Comparison of ENCODE assay signal across 40 cellular contexts in genomic region chr9:68800836-68801235, GRCh38.
"Had no signal": no experiment of that assay in that cellular context is flagged by ENCODE, and none has a peak within 500 bp of the region (broad histone marks: within the 10 kb centered on the region; RNA-seq: fewer than 3 reads in every experiment).

No MANE protein-coding gene starts in this region.

- H3K4me3 ChIP-seq: adrenal gland, body of pancreas, cardiac muscle cell had no signal

- H3K36me3 Mint-ChIP-seq: activated CD4-positive, alpha-beta memory T cell treated with anti-CD3 and anti-CD28 coated beads for 36 hours; activated naive CD4-positive, alpha-beta T cell treated with anti-CD3 and anti-CD28 coated beads, Interleukin-2, amount 50 U/mL, for 72 hours; activated naive CD8-positive, alpha-beta T cell treated with anti-CD3 and anti-CD28 coated beads for 36 hours had no signal

- ATAC-seq: activated CD8-positive, alpha-beta T cell treated with anti-CD3 and anti-CD28 coated beads for 36 hours; activated naive CD4-positive, alpha-beta T cell treated with anti-CD3 and anti-CD28 coated beads, Interleukin-2, amount 50 U/mL, for 72 hours; activated T-cell treated with anti-CD3 and anti-CD28 coated beads, Interleukin-2, amount 50 U/mL, for 4 hours; activated T-cell treated with anti-CD3 and anti-CD28 coated beads, Interleukin-2, amount 50 U/mL, for 72 hours; activated T-helper 17 cell treated with anti-CD3 and anti-CD28 coated beads, Interleukin-2, amount 50 U/mL, for 72 hours; body of pancreas had no signal

- H3K4me1 Mint-ChIP-seq: activated naive CD8-positive, alpha-beta T cell treated with anti-CD3 and anti-CD28 coated beads for 36 hours; activated T-helper 17 cell treated with anti-CD3 and anti-CD28 coated beads, Interleukin-2, amount 50 U/mL, for 72 hours; central memory CD8-positive, alpha-beta T cell had no signal

- H3K9me3 ChIP-seq: adrenal gland, body of pancreas had no signal

- H3K27me3 Mint-ChIP-seq: activated B cell treated with CpG ODN at 0.5 μM for 24 hours had no signal

- H3K9me3 Mint-ChIP-seq: activated B cell treated with CpG ODN at 0.5 μM for 24 hours; activated CD4-positive, alpha-beta memory T cell treated with anti-CD3 and anti-CD28 coated beads for 36 hours; activated CD4-positive, alpha-beta T cell treated with anti-CD3 and anti-CD28 coated beads, Interleukin-2, amount 10 ng/mL, durations not matched to agents 24 days and 14 days; activated CD8-positive, alpha-beta T cell treated with anti-CD3 and anti-CD28 coated beads for 36 hours; activated naive CD4-positive, alpha-beta T cell treated with anti-CD3 and anti-CD28 coated beads for 36 hours; activated naive CD4-positive, alpha-beta T cell treated with anti-CD3 and anti-CD28 coated beads, Interleukin-2, amount 50 U/mL, for 72 hours; activated naive CD8-positive, alpha-beta T cell treated with anti-CD3 and anti-CD28 coated beads for 36 hours; activated T-cell treated with anti-CD3 and anti-CD28 coated beads, Interleukin-2, amount 50 U/mL, for 4 hours; activated T-cell treated with anti-CD3 and anti-CD28 coated beads, Interleukin-2, amount 50 U/mL, for 72 hours; activated T-helper 1 cell treated with anti-CD3 and anti-CD28 coated beads, Interleukin-12 subunit alpha, Interleukin-12 subunit beta, Interleukin-2, Interleukin-4 antibody, amounts not matched to agents 30 ng/mL and 10 ng/mL and 1 ng/mL, durations not matched to agents 14 hours and 24 hours and 36 hours; activated T-helper 17 cell treated with anti-CD3 and anti-CD28 coated beads, Interleukin-2, amount 50 U/mL, for 72 hours; central memory CD8-positive, alpha-beta T cell; T-helper 1 cell treated with Interleukin-12 subunit alpha and Interleukin-12 subunit beta and Interleukin-4 antibody, amounts not matched to agents 30 μg/mL and 1 μg/mL, for 36 hours; T-helper 2 cell treated with Interferon-gamma antibody and Interleukin-4, amounts not matched to agents 5 μg/mL and 100 μg/mL, for 36 hours had no signal

- H3K36me3 ChIP-seq: adrenal gland, brain microvascular endothelial cell, cardiac muscle cell had no signal

- H3K4me3 Mint-ChIP-seq: activated B cell treated with CpG ODN at 0.5 μM for 24 hours; activated CD4-positive, alpha-beta memory T cell treated with anti-CD3 and anti-CD28 coated beads for 36 hours; activated CD4-positive, alpha-beta T cell treated with anti-CD3 and anti-CD28 coated beads, Interleukin-2, amount 10 ng/mL, durations not matched to agents 24 days and 14 days; activated CD8-positive, alpha-beta T cell treated with anti-CD3 and anti-CD28 coated beads for 36 hours; activated naive CD4-positive, alpha-beta T cell treated with anti-CD3 and anti-CD28 coated beads for 36 hours; activated naive CD8-positive, alpha-beta T cell treated with anti-CD3 and anti-CD28 coated beads for 36 hours; activated T-cell treated with anti-CD3 and anti-CD28 coated beads, Interleukin-2, amount 50 U/mL, for 4 hours; activated T-cell treated with anti-CD3 and anti-CD28 coated beads, Interleukin-2, amount 50 U/mL, for 72 hours; activated T-helper 1 cell treated with anti-CD3 and anti-CD28 coated beads, Interleukin-12 subunit alpha, Interleukin-12 subunit beta, Interleukin-2, Interleukin-4 antibody, amounts not matched to agents 30 ng/mL and 10 ng/mL and 1 ng/mL, durations not matched to agents 14 hours and 24 hours and 36 hours; activated T-helper 17 cell treated with anti-CD3 and anti-CD28 coated beads, Interleukin-2, amount 50 U/mL, for 72 hours; central memory CD8-positive, alpha-beta T cell; T-helper 1 cell treated with Interleukin-12 subunit alpha and Interleukin-12 subunit beta and Interleukin-4 antibody, amounts not matched to agents 30 μg/mL and 1 μg/mL, for 36 hours; T-helper 2 cell treated with Interferon-gamma antibody and Interleukin-4, amounts not matched to agents 5 μg/mL and 100 μg/mL, for 36 hours had no signal

- H3K27ac ChIP-seq: adrenal gland, body of pancreas, brain microvascular endothelial cell, cardiac muscle cell, VCaP had no signal

- DNase-seq: activated B cell treated with CpG ODN at 0.5 μM for 24 hours; activated CD4-positive, alpha-beta memory T cell treated with anti-CD3 and anti-CD28 coated beads for 36 hours; activated CD4-positive, alpha-beta T cell treated with anti-CD3 and anti-CD28 coated beads for 4 hours; activated CD4-positive, alpha-beta T cell treated with anti-CD3 and anti-CD28 coated beads, Interleukin-2, amount 10 ng/mL, durations not matched to agents 24 days and 14 days; activated CD4-positive, alpha-beta T cell treated with anti-CD3 and anti-CD28 coated beads, Interleukin-2, amount 50 U/mL, for 1 hour; activated CD4-positive, alpha-beta T cell treated with anti-CD3 and anti-CD28 coated beads, Interleukin-2, amount 50 U/mL, for 4 hours; activated CD4-positive, CD25-positive, alpha-beta regulatory T cell treated with anti-CD3 and anti-CD28 coated beads, Interleukin-2, amount 50 U/mL, for 72 hours; activated CD8-positive, alpha-beta memory T cell treated with anti-CD3 and anti-CD28 coated beads, Interleukin-2, amount 50 U/mL, for 4 hours; activated CD8-positive, alpha-beta T cell treated with anti-CD3 and anti-CD28 coated beads for 36 hours; activated effector memory CD4-positive, alpha-beta T cell treated with anti-CD3 and anti-CD28 coated beads, Interleukin-2, amount 50 U/mL, for 16 hours; activated gamma-delta T cell treated with Interleukin-2 at 50 U/mL for 16 hours; activated naive CD4-positive, alpha-beta T cell; activated naive CD4-positive, alpha-beta T cell treated with anti-CD3 and anti-CD28 coated beads for 36 hours; activated naive CD4-positive, alpha-beta T cell treated with anti-CD3 and anti-CD28 coated beads, Interleukin-2, amount 50 U/mL, for 16 hours; activated naive CD8-positive, alpha-beta T cell treated with anti-CD3 and anti-CD28 coated beads for 36 hours; activated T-cell treated with anti-CD3 and anti-CD28 coated beads for 4 hours; activated T-cell treated with anti-CD3 and anti-CD28 coated beads, Interleukin-2, amount 50 U/mL, for 1 hour; activated T-cell treated with anti-CD3 and anti-CD28 coated beads, Interleukin-2, amount 50 U/mL, for 4 hours; activated T-cell treated with anti-CD3 and anti-CD28 coated beads, Interleukin-2, amount 50 U/mL, for 72 hours; adrenal gland; amniotic stem cell; aorta; body of pancreas; brain microvascular endothelial cell; caudate nucleus; cerebellar nuclear complex; T-helper 1 cell; T-helper 2 cell; T-helper 9 cell had no signal

- FAIRE-seq: astrocyte, bronchial epithelial cell, TTC549 had no signal

- H3K27me3 ChIP-seq: adrenal gland, body of pancreas, brain microvascular endothelial cell, cardiac muscle cell had no signal

- H3K27ac Mint-ChIP-seq: activated B cell treated with CpG ODN at 0.5 μM for 24 hours; activated CD4-positive, alpha-beta memory T cell treated with anti-CD3 and anti-CD28 coated beads for 36 hours; activated CD4-positive, alpha-beta T cell treated with anti-CD3 and anti-CD28 coated beads, Interleukin-2, amount 10 ng/mL, durations not matched to agents 24 days and 14 days; activated CD8-positive, alpha-beta T cell treated with anti-CD3 and anti-CD28 coated beads for 36 hours; activated naive CD4-positive, alpha-beta T cell treated with anti-CD3 and anti-CD28 coated beads for 36 hours; activated naive CD4-positive, alpha-beta T cell treated with anti-CD3 and anti-CD28 coated beads, Interleukin-2, amount 50 U/mL, for 72 hours; activated naive CD8-positive, alpha-beta T cell treated with anti-CD3 and anti-CD28 coated beads for 36 hours; activated T-cell treated with anti-CD3 and anti-CD28 coated beads, Interleukin-2, amount 50 U/mL, for 72 hours; activated T-helper 1 cell treated with anti-CD3 and anti-CD28 coated beads, Interleukin-12 subunit alpha, Interleukin-12 subunit beta, Interleukin-2, Interleukin-4 antibody, amounts not matched to agents 30 ng/mL and 10 ng/mL and 1 ng/mL, durations not matched to agents 14 hours and 24 hours and 36 hours; activated T-helper 17 cell treated with anti-CD3 and anti-CD28 coated beads, Interleukin-2, amount 50 U/mL, for 72 hours; T-helper 1 cell treated with Interleukin-12 subunit alpha and Interleukin-12 subunit beta and Interleukin-4 antibody, amounts not matched to agents 30 μg/mL and 1 μg/mL, for 36 hours; T-helper 2 cell treated with Interferon-gamma antibody and Interleukin-4, amounts not matched to agents 5 μg/mL and 100 μg/mL, for 36 hours had no signal
